15 cellular contexts compared by ENCODE assay signal in the genomic region with DNA sequence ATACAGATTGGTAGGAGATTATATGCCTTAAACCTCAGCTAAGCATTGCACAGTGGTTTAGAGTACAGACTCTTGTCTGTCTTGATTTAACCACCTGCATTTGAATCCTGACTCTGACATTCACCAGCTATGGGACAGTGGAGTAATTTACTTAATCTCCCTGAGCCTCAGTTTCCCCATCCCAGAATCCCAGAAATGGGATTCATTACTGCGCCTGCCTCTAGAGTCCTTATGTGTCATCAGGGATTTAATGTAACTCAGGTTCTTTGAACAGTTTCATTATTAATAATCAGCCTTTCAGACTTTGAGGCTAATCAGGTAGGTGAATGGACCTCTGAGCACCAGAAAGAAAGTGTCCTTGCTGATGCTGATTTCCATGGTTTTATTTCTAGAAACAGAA.
DNase-seq lines count a peak whose midpoint lies in the region; ATAC-seq, FAIRE-seq and TF ChIP-seq lines count a peak whose summit lies in the region.
"Had no signal": no experiment of that assay in that cellular context is flagged by ENCODE, and none has a peak within 500 bp of the region (broad histone marks: within the 10 kb centered on the region; RNA-seq: fewer than 3 reads in every experiment).

No MANE protein-coding gene starts in this region.

- H3K4me2 ChIP-seq in BLaER1: peak overlapping the region; percentile 86
- H3K4me2 ChIP-seq: GM23338 had no signal

- no peaks in the 10 kb centered on the region for H3K27me3 ChIP-seq in BLaER1

- peaks cover 24% of the 10 kb centered on the region for H3K4me1 Mint-ChIP-seq in T-helper 17 cell
- peaks cover 14 to 24% of the 10 kb centered on the region in 2 donors for H3K4me1 Mint-ChIP-seq in stimulated activated naive B cell treated with anti-CD40 and anti-IgM and Interleukin-4, amounts not matched to agents 10 μg/mL and 1 μg/mL and 100 μg/mL, for 72 hours

- no peak for DNase-seq in GM18507 (ENCODE audit: extremely low spot score, insufficient read length, low read depth)
- no peak for DNase-seq in T-helper 17 cell
- no peak for DNase-seq in stimulated activated naive B cell treated with anti-CD40 and anti-IgM and Interleukin-4, amounts not matched to agents 10 μg/mL and 1 μg/mL and 100 μg/mL, for 72 hours
- no peak for DNase-seq in RCC 7860 (ENCODE audit: low spot score)
- DNase-seq in H54 (ENCODE audit: insufficient read length, low spot score): no peak
- no peak for DNase-seq in GF-D8 (lab: John Stamatoyannopoulos, UW)
- DNase-seq: 8988T; AML-193; C1 segment of cervical spinal cord; CD4-positive, alpha-beta memory T cell; DMS79; H9 had no signal

- peak overlapping the region; percentile 90 for H3K27ac ChIP-seq in BLaER1
- H3K27ac ChIP-seq: HL-60 had no signal

- no peak overlapping the region for H3K9ac ChIP-seq in BLaER1

- no peaks in the 10 kb centered on the region for H4K20me1 ChIP-seq in BLaER1

- H3K36me3 ChIP-seq in BLaER1: peaks cover 65% of the 10 kb centered on the region

- ATAC-seq in T-helper 17 cell: no peak
- no peak for ATAC-seq in stimulated activated naive B cell treated with anti-CD40 and anti-IgM and Interleukin-4, amounts not matched to agents 10 μg/mL and 1 μg/mL and 100 μg/mL, for 72 hours (replicated peaks)
- ATAC-seq: GM23338 had no signal

- peak overlapping the region; percentile 32 for H3K27ac Mint-ChIP-seq in T-helper 17 cell
- H3K27ac Mint-ChIP-seq in stimulated activated naive B cell treated with anti-CD40 and anti-IgM and Interleukin-4, amounts not matched to agents 10 μg/mL and 1 μg/mL and 100 μg/mL, for 72 hours: peak overlapping the region; percentile 82
- H3K27ac Mint-ChIP-seq: GM23338, H9 had no signal

- H3K9me3 Mint-ChIP-seq in stimulated activated naive B cell treated with anti-CD40 and anti-IgM and Interleukin-4, amounts not matched to agents 10 μg/mL and 1 μg/mL and 100 μg/mL, for 72 hours: no peaks in the 10 kb centered on the region
- H3K9me3 Mint-ChIP-seq: CD4-positive, alpha-beta memory T cell; GM23338; H9 had no signal

- H3K9me3 ChIP-seq in BLaER1 (peaks cover 12% of the 10 kb centered on the region), T-helper 17 cell (ENCODE audit: control insufficient read depth, low read length, poor library complexity, severe bottlenecking) (no peaks in the 10 kb centered on the region)

- peaks cover 8% of the 10 kb centered on the region for H3K36me3 Mint-ChIP-seq in T-helper 17 cell (ENCODE audit: low read depth)
- peaks cover 20 to 52% of the 10 kb centered on the region in 2 donors for H3K36me3 Mint-ChIP-seq in stimulated activated naive B cell treated with anti-CD40 and anti-IgM and Interleukin-4, amounts not matched to agents 10 μg/mL and 1 μg/mL and 100 μg/mL, for 72 hours

- no peaks in the 10 kb centered on the region for H3K27me3 Mint-ChIP-seq in T-helper 17 cell
- no peaks in the 10 kb centered on the region for H3K27me3 Mint-ChIP-seq in stimulated activated naive B cell treated with anti-CD40 and anti-IgM and Interleukin-4, amounts not matched to agents 10 μg/mL and 1 μg/mL and 100 μg/mL, for 72 hours
- H3K27me3 Mint-ChIP-seq: CD4-positive, alpha-beta memory T cell had no signal

- TF ChIP-seq POLR2A in H54 (IDR thresholded peaks at IDR 0.05; ENCODE audit: low read depth, low read length): no peak

- H3K4me3 ChIP-seq in BLaER1: no peak overlapping the region
- H3K4me3 ChIP-seq: GM23338 had no signal

- H3K4me3 Mint-ChIP-seq in T-helper 17 cell: no peak overlapping the region
- H3K4me3 Mint-ChIP-seq in stimulated activated naive B cell treated with anti-CD40 and anti-IgM and Interleukin-4, amounts not matched to agents 10 μg/mL and 1 μg/mL and 100 μg/mL, for 72 hours: no peak overlapping the region
- H3K4me3 Mint-ChIP-seq: CD4-positive, alpha-beta memory T cell; GM23338; H9 had no signal

- H3K4me1 ChIP-seq in BLaER1: peaks cover 53% of the 10 kb centered on the region

- peak; percentile 38 for FAIRE-seq in GM18507 (lab: Jason Lieb, UNC)
- FAIRE-seq in RCC 7860 (lab: Jason Lieb, UNC): no peak
- FAIRE-seq in H54 (lab: Jason Lieb, UNC): no peak
